Comparison of ENCODE assay signal across 10 cellular contexts in genomic region chrX:150977411-150978162, GRCh38.
"Had no signal": no experiment of that assay in that cellular context is flagged by ENCODE, and none has a peak within 500 bp of the region (broad histone marks: within the 10 kb centered on the region; RNA-seq: fewer than 3 reads in every experiment).

No MANE protein-coding gene starts in this region.

- H3K36me3 ChIP-seq: HAP-1 had no signal

- H3K27me3 Mint-ChIP-seq: IgD-negative memory B cell had no signal

- DNase-seq: GM23248, GOT3, HFFc6, Kasumi-1, KG1 had no signal

- H3K27ac Mint-ChIP-seq: HFFc6, IgD-negative memory B cell had no signal

- H3K36me3 Mint-ChIP-seq: IgD-negative memory B cell had no signal

- H3K9me3 ChIP-seq: HAP-1 had no signal

- H3K9me3 Mint-ChIP-seq: HFFc6 had no signal

- ATAC-seq: HCT116, HepG2 had no signal

- H3K4me3 ChIP-seq: GM23248, HAP-1 had no signal

- H3K4me3 Mint-ChIP-seq: HFFc6, IgD-negative memory B cell had no signal

- H3K27ac ChIP-seq: GM23248, HL-60 had no signal

- H2AFZ ChIP-seq: GM23248 had no signal
